ENCODE assay signal across 16 cellular contexts in the genomic region with DNA sequence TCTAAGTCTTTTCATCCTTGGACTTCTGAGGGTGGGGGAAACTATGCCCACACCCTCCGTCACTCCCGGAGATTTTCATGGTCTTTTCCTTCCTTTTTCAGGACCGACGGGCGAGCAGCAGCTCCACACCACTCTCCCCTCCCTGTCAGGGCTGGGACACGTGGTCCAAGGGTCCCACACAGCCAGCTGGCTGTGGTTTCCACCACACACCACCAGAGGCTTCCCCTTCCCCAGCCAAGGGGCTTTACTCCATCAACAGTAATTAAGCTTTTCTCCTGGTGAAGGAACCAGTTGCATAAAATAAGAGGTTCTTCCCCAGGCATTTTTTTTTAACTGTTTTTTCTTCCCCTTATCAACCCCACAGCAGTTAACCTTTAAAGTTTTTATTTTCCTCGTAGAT.
DNase-seq lines count a peak whose midpoint lies in the region; ATAC-seq, FAIRE-seq and TF ChIP-seq lines count a peak whose summit lies in the region.
"Had no signal": no experiment of that assay in that cellular context is flagged by ENCODE, and none has a peak within 500 bp of the region (broad histone marks: within the 10 kb centered on the region; RNA-seq: fewer than 3 reads in every experiment).

No MANE protein-coding gene starts in this region.

- no peaks in the 10 kb centered on the region for H3K79me2 ChIP-seq in H9 (ENCODE audit: insufficient read depth, low read length)
- no peaks in the 10 kb centered on the region for H3K79me2 ChIP-seq in K562 (ENCODE audit: control insufficient read depth, insufficient read depth, low read length)

- H3K23ac ChIP-seq in H9 (ENCODE audit: insufficient read length, low read depth, low read length), result no peak overlapping the region

- DNase-seq in H9 (no peak), SJCRH30 (peak; percentile 6 to 42), K562 (ENCODE audit: extremely low read depth in 1 of 4, low spot score in 3 of 4) (no peak), cerebellar nuclear complex (lab: John Stamatoyannopoulos, UW) (no peak), MCF 10A (ENCODE audit: unreplicated experiment) (no peak)
- DNase-seq in activated naive CD8-positive, alpha-beta T cell treated with anti-CD3 and anti-CD28 coated beads, Interleukin-2, amount 50 U/mL, for 24 hours, result no peak
- DNase-seq: CD8-positive, alpha-beta T cell; COR-L47; GOT3; HCEC 1CT; HFFc6; KG1 had no signal

- H3K9me3 ChIP-seq in H9 (ENCODE audit: control insufficient read depth, low read depth, low read length) (no peaks in the 10 kb centered on the region), SJCRH30 (replicated peaks) (no peaks in the 10 kb centered on the region), K562 (replicated peaks; ENCODE audit: control insufficient read depth, insufficient read depth, low read depth, low read length) (no peaks in the 10 kb centered on the region)

- POLR2A ChIA-PET in K562 (lab: Yijun Ruan, JAX), result interaction anchor here (0.9 kb wide), 1 partner anchor 28 kb away, joined by 3 read pairs; no protein-coding TSS in a partner anchor
- POLR2A ChIA-PET in MCF 10A (lab: Yijun Ruan, JAX), result no interaction called here

- H3K4me3 ChIP-seq in SJCRH30 (no peak overlapping the region), K562 (no peak overlapping the region)
- H3K4me3 ChIP-seq: A549 had no signal

- H3K27ac ChIP-seq in H9 (ENCODE audit: insufficient read length, low read depth, low read length), result no peak overlapping the region
- no peak overlapping the region for H3K27ac ChIP-seq in SJCRH30
- no peak overlapping the region for H3K27ac ChIP-seq in K562 (ENCODE audit: extremely low read depth, low read depth, low read length)
- H3K27ac ChIP-seq: A549 had no signal

- H3K36me3 ChIP-seq in SJCRH30 (no peaks in the 10 kb centered on the region), K562 (ENCODE audit: control insufficient read depth, insufficient read depth, low read length) (no peaks in the 10 kb centered on the region)

- no peak overlapping the region for H3K14ac ChIP-seq in H9 (ENCODE audit: insufficient read depth, low read length)

- H3K4ac ChIP-seq in H9 (ENCODE audit: low read depth, low read length), result no peak overlapping the region

- peaks cover 2% of the 10 kb centered on the region in 2 experiments; a peak in 3 of 4 replicates for H3K4me1 Mint-ChIP-seq in H9
- H3K4me1 Mint-ChIP-seq in activated naive CD8-positive, alpha-beta T cell treated with anti-CD3 and anti-CD28 coated beads, Interleukin-2, amount 50 U/mL, for 24 hours, result no peaks in the 10 kb centered on the region
- H3K4me1 Mint-ChIP-seq in MCF 10A (ENCODE audit: insufficient read depth, unreplicated experiment), result no peaks in the 10 kb centered on the region
- H3K4me1 Mint-ChIP-seq: CD14-positive monocyte had no signal

- H3K4me3 Mint-ChIP-seq in H9 (no peak overlapping the region), MCF 10A (ENCODE audit: unreplicated experiment) (no peak overlapping the region)
- no peak overlapping the region for H3K4me3 Mint-ChIP-seq in activated naive CD8-positive, alpha-beta T cell treated with anti-CD3 and anti-CD28 coated beads, Interleukin-2, amount 50 U/mL, for 24 hours
- H3K4me3 Mint-ChIP-seq: CD14-positive monocyte; CD8-positive, alpha-beta T cell; HFFc6 had no signal

- ATAC-seq in K562 (no peak), HG03520 (IDR thresholded peaks at IDR 0.05; ENCODE audit: unreplicated experiment) (no peak)
- ATAC-seq in activated naive CD8-positive, alpha-beta T cell treated with anti-CD3 and anti-CD28 coated beads, Interleukin-2, amount 50 U/mL, for 24 hours, result no peak
- ATAC-seq: A549; CD8-positive, alpha-beta T cell had no signal

- no peak for TF ChIP-seq RAD21 in K562 (CRISPR knock-in tag; conservative IDR thresholded peaks at IDR 0.05 in 1 of 2, IDR thresholded peaks at IDR 0.05 in 1 of 2)

- no peak overlapping the region for H3K9ac ChIP-seq in H9 (ENCODE audit: extremely low read depth, insufficient read length, low read length)
- H3K9ac ChIP-seq in K562 (ENCODE audit: insufficient read depth in 1 of 2, low read depth in 2 of 2, low read length in 2 of 2), result no peak overlapping the region

- intact Hi-C loops in K562 (cut with micrococcal nuclease) (no loop called here), MCF 10A (cut with micrococcal nuclease) (no loop called here)

- H3K23me2 ChIP-seq in H9 (ENCODE audit: insufficient read length, low read depth, low read length, poor library complexity, severe bottlenecking), result no peaks in the 10 kb centered on the region

- no peaks in the 10 kb centered on the region for H3K27me3 ChIP-seq in H9 (ENCODE audit: insufficient read depth, low read length)
- no peaks in the 10 kb centered on the region for H3K27me3 ChIP-seq in SJCRH30
- no peaks in the 10 kb centered on the region for H3K27me3 ChIP-seq in K562 (ENCODE audit: control insufficient read depth in 2 of 2, insufficient read depth in 2 of 2, low read length in 2 of 2)

- in situ Hi-C loops in K562 (cut with MboI), result no loop called here

- H2BK15ac ChIP-seq in H9 (ENCODE audit: low read depth, low read length), result no peak overlapping the region

- no peak overlapping the region for H2BK20ac ChIP-seq in H9 (ENCODE audit: low read depth, low read length, poor library complexity, severe bottlenecking)

- H3K36me3 Mint-ChIP-seq in H9 (ENCODE audit: insufficient read depth in 1 of 3, low read depth in 3 of 3), result peaks cover 0 to 8% (median 3%) of the 10 kb centered on the region in 3 experiments; a peak in 3 of 7 replicates
- no peaks in the 10 kb centered on the region for H3K36me3 Mint-ChIP-seq in activated naive CD8-positive, alpha-beta T cell treated with anti-CD3 and anti-CD28 coated beads, Interleukin-2, amount 50 U/mL, for 24 hours (ENCODE audit: low read depth)
- no peaks in the 10 kb centered on the region for H3K36me3 Mint-ChIP-seq in MCF 10A (ENCODE audit: insufficient read depth, unreplicated experiment)
- H3K36me3 Mint-ChIP-seq: CD14-positive monocyte; CD8-positive, alpha-beta T cell had no signal

- CTCF ChIA-PET in K562 (lab: Yijun Ruan, JAX; ENCODE audit: low intra/inter-chr PET ratio), result no interaction called here
- CTCF ChIA-PET in MCF 10A (lab: Yijun Ruan, JAX), result interaction anchor here (0.6 to 1.0 kb wide), 2 partner anchors 29 to 208 kb away, joined by 3 to 7 read pairs; no protein-coding TSS in a partner anchor

- no peak overlapping the region for H3T11ph ChIP-seq in H9 (ENCODE audit: low read length)

- H4K20me1 ChIP-seq in H9 (ENCODE audit: control insufficient read depth, insufficient read depth, insufficient read length), result no peaks in the 10 kb centered on the region
- H4K20me1 ChIP-seq in K562 (replicated peaks; ENCODE audit: control insufficient read depth, insufficient read depth, low read length), result no peaks in the 10 kb centered on the region

- H2BK120ac ChIP-seq in H9 (ENCODE audit: low read depth, low read length, poor library complexity, severe bottlenecking), result no peak overlapping the region

- no peak overlapping the region for H4K8ac ChIP-seq in H9 (replicated peaks; ENCODE audit: insufficient read length, low read depth, low read length)

- H3K79me1 ChIP-seq in H9 (ENCODE audit: insufficient read depth, low read depth, low read length, poor library complexity, severe bottlenecking), result no peaks in the 10 kb centered on the region

- H3K4me1 ChIP-seq in H9 (ENCODE audit: insufficient read depth, low read length), result no peaks in the 10 kb centered on the region
- no peaks in the 10 kb centered on the region for H3K4me1 ChIP-seq in SJCRH30
- no peaks in the 10 kb centered on the region for H3K4me1 ChIP-seq in K562 (replicated peaks in 1 of 2; ENCODE audit: control insufficient read depth in 2 of 2, insufficient read depth in 2 of 2, low read length in 2 of 2)
- H3K4me1 ChIP-seq: A549 had no signal

- FAIRE-seq in K562 (lab: Jason Lieb, UNC), result no peak
- FAIRE-seq: A549, GM12891 had no signal

- H3K27me3 Mint-ChIP-seq in H9 (ENCODE audit: low read depth), result no peaks in the 10 kb centered on the region
- no peaks in the 10 kb centered on the region for H3K27me3 Mint-ChIP-seq in activated naive CD8-positive, alpha-beta T cell treated with anti-CD3 and anti-CD28 coated beads, Interleukin-2, amount 50 U/mL, for 24 hours
- peaks cover 14% of the 10 kb centered on the region for H3K27me3 Mint-ChIP-seq in MCF 10A (ENCODE audit: insufficient read depth, unreplicated experiment)

- H3K27ac Mint-ChIP-seq in H9 (no peak overlapping the region), MCF 10A (ENCODE audit: low read depth, unreplicated experiment) (no peak overlapping the region)
- H3K27ac Mint-ChIP-seq in activated naive CD8-positive, alpha-beta T cell treated with anti-CD3 and anti-CD28 coated beads, Interleukin-2, amount 50 U/mL, for 24 hours, result no peak overlapping the region
- H3K27ac Mint-ChIP-seq: CD14-positive monocyte; CD8-positive, alpha-beta T cell; HFFc6 had no signal

- no peak overlapping the region for H2AFZ ChIP-seq in H9 (ENCODE audit: low read length)
- no peak overlapping the region for H2AFZ ChIP-seq in K562 (ENCODE audit: low read depth, low read length)

- H3K9me3 Mint-ChIP-seq in H9 (peaks cover 3 to 5% of the 10 kb centered on the region in 2 experiments; a peak in 3 of 5 replicates), MCF 10A (ENCODE audit: unreplicated experiment) (no peaks in the 10 kb centered on the region)
- H3K9me3 Mint-ChIP-seq in activated naive CD8-positive, alpha-beta T cell treated with anti-CD3 and anti-CD28 coated beads, Interleukin-2, amount 50 U/mL, for 24 hours, result no peaks in the 10 kb centered on the region
- H3K9me3 Mint-ChIP-seq: HFFc6 had no signal

- H4K5ac ChIP-seq in H9 (ENCODE audit: insufficient read length, low read depth, low read length), result no peak overlapping the region

- TF ChIP-seq EP300 in K562 (IDR thresholded peaks at IDR 0.05; ENCODE audit: low read length), result no peak

- H3K4me2 ChIP-seq in H9 (ENCODE audit: insufficient read depth, insufficient read length, low read length) (no peak overlapping the region), K562 (ENCODE audit: insufficient read depth, low read length) (no peak overlapping the region)
- H3K4me2 ChIP-seq: A549 had no signal

- H4K91ac ChIP-seq in H9 (ENCODE audit: insufficient read length, low read depth, low read length), result no peak overlapping the region

- H2BK5ac ChIP-seq in H9 (ENCODE audit: insufficient read length, low read length), result no peak overlapping the region

- H2BK12ac ChIP-seq in H9 (ENCODE audit: insufficient read length, low read depth, low read length), result no peak overlapping the region

- no peak overlapping the region for H3K56ac ChIP-seq in H9 (ENCODE audit: insufficient read length, low read depth, low read length)

- no CpG with 5 or more reads among the region's 7 CpGs for WGBS in H9 (ENCODE audit: extremely low coverage, insufficient read length, low lambda C conversion rate)
- WGBS in K562 (ENCODE audit: insufficient coverage, low coverage, missing lambda C conversion rate), result 0% methylated on average over 4 of the region's 7 CpGs

- BruUV-seq in K562 (replicated peaks; lab: Mats Ljungman, UMichigan) (no TSS peak), MCF 10A (replicated peaks; lab: Mats Ljungman, UMichigan) (no TSS peak)

- no peak overlapping the region for H2AK5ac ChIP-seq in H9 (ENCODE audit: insufficient read length, low read length)

- no peak for TF ChIP-seq POLR2A in K562 (conservative IDR thresholded peaks at IDR 0.05)

- no peaks in the 10 kb centered on the region for H3K9me1 ChIP-seq in K562 (ENCODE audit: control insufficient read depth, insufficient read depth, low read length)

- TF ChIP-seq CTCF in H9 (conservative IDR thresholded peaks at IDR 0.05) (peak; percentile 30; the same call in 2 of the 3 replicates), K562 (IDR thresholded peaks at IDR 0.05 in 2 of 3, conservative IDR thresholded peaks at IDR 0.05 in 1 of 3; ENCODE audit: insufficient read depth in 2 of 3, low read depth in 1 of 3, low read length in 3 of 3) (no peak), MCF 10A (IDR thresholded peaks at IDR 0.05; ENCODE audit: unreplicated experiment) (no peak)

- no peak overlapping the region for H3K18ac ChIP-seq in H9 (ENCODE audit: insufficient read length, low read depth, low read length)

Comparison
In these comparisons a context has a peak if more than half of its experiments do, and no peak if none do; other contexts are left out.
1. DNase-seq: peak in SJCRH30 (2 of 2); none in H9 (single experiment), K562 (0 of 4), cerebellar nuclear complex (0 of 2), activated naive CD8-positive, alpha-beta T cell treated with anti-CD3 and anti-CD28 coated beads, Interleukin-2, amount 50 U/mL, for 24 hours (single experiment) and MCF 10A (single experiment).